17 cellular contexts compared by ENCODE assay signal in the genomic region with DNA sequence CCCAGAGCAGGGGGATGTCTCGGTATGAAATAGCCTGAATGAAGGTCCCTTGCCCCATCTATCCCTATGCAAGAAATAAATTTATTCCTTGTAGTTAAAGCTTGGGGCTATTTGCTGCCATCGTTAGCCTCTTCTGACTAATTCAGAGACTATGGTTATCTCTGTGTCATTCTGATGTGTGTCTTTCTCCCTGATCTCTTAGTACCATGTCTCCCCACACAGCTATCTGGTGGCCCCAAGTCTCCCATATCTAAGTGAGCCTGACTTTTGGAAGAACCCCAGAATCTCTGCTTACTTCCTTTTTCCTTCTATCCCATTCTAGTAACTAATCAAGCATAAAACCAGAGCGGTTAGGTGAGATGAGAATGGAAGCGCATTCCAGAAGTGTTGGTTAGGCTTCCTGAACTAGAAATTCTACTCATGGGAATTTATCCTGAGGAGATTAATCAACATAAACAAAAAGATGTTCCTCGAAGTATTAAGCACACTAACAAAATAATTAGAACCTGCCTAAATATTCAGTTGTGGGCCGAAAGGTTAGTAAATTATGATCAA.
DNase-seq lines count a peak whose midpoint lies in the region; ATAC-seq, FAIRE-seq and TF ChIP-seq lines count a peak whose summit lies in the region.
"Had no signal": no experiment of that assay in that cellular context is flagged by ENCODE, and none has a peak within 500 bp of the region (broad histone marks: within the 10 kb centered on the region; RNA-seq: fewer than 3 reads in every experiment).

No MANE protein-coding gene starts in this region.

- H3K4me3 ChIP-seq in OCI-LY3 (ENCODE audit: low read length): no peak overlapping the region
- no peak overlapping the region for H3K4me3 ChIP-seq in small intestine (ENCODE audit: low read depth in 1 of 2, low read length in 2 of 2)
- H3K4me3 ChIP-seq: stomach, vagina had no signal

- H3K4me1 ChIP-seq in OCI-LY3 (ENCODE audit: low read length) (peaks cover 49% of the 10 kb centered on the region), small intestine (ENCODE audit: control insufficient read depth in 2 of 2, insufficient read depth in 1 of 2, low read depth in 1 of 2, low read length in 1 of 2) (peaks cover 3 to 4% of the 10 kb centered on the region in 2 donors)

- no peaks in the 10 kb centered on the region for H3K36me3 Mint-ChIP-seq in nephron progenitor cell (ENCODE audit: low read depth)
- H3K36me3 Mint-ChIP-seq: CD4-positive, CD25-positive, alpha-beta regulatory T cell had no signal

- H3K27me3 Mint-ChIP-seq in nephron progenitor cell (ENCODE audit: low read depth, poor library complexity): peaks cover 8% of the 10 kb centered on the region
- H3K27me3 Mint-ChIP-seq: CD4-positive, CD25-positive, alpha-beta regulatory T cell; effector memory CD8-positive, alpha-beta T cell had no signal

- H2AFZ ChIP-seq in OCI-LY3 (ENCODE audit: low read depth, low read length): no peak overlapping the region

- no peak for FAIRE-seq in small intestine (lab: Jason Lieb, UNC)
- FAIRE-seq: HepG2 had no signal

- H3K36me3 ChIP-seq in OCI-LY3 (replicated peaks; ENCODE audit: low read depth, low read length) (no peaks in the 10 kb centered on the region), small intestine (ENCODE audit: control insufficient read depth in 2 of 2, insufficient read depth in 2 of 2, low read length in 2 of 2) (no peaks in the 10 kb centered on the region)
- H3K36me3 ChIP-seq: brain microvascular endothelial cell, stomach, vagina had no signal

- H4K20me1 ChIP-seq in OCI-LY3 (ENCODE audit: insufficient read depth, low read length): no peaks in the 10 kb centered on the region

- H3K4me2 ChIP-seq in OCI-LY3 (ENCODE audit: low read length): peak overlapping the region; percentile 44

- H3K9ac ChIP-seq in OCI-LY3 (ENCODE audit: low read length): no peak overlapping the region

- 0 out of 2 replicates have a peak, but pooled peaks cover 3% of the 10 kb centered on the region for H3K27me3 ChIP-seq in OCI-LY3 (ENCODE audit: low read depth, low read length)
- no peaks in the 10 kb centered on the region for H3K27me3 ChIP-seq in small intestine (ENCODE audit: control insufficient read depth in 2 of 2, insufficient read depth in 2 of 2, low read length in 2 of 2)
- H3K27me3 ChIP-seq: brain microvascular endothelial cell, stomach, vagina had no signal

- TF ChIP-seq CTCF in OCI-LY3 (IDR thresholded peaks at IDR 0.05; ENCODE audit: low read depth, low read length) (no peak), nephron progenitor cell (IDR thresholded peaks at IDR 0.05) (no peak)

- DNase-seq in nephron progenitor cell: no peak
- no peak for DNase-seq in small intestine
- no peak for DNase-seq in LoVo (ENCODE audit: low spot score)
- DNase-seq: brain microvascular endothelial cell; effector memory CD8-positive, alpha-beta T cell; NCI-H1105 treated with DMSO at 0.1 percent for 48 hours; NCI-H345; stomach had no signal

- no peaks in the 10 kb centered on the region for H3K9me3 ChIP-seq in OCI-LY3 (ENCODE audit: insufficient read depth, low read length)
- H3K9me3 ChIP-seq in small intestine (ENCODE audit: control insufficient read depth, low read depth): no peaks in the 10 kb centered on the region
- H3K9me3 ChIP-seq: stomach, vagina had no signal

- H3K4me3 Mint-ChIP-seq in nephron progenitor cell: no peak overlapping the region
- H3K4me3 Mint-ChIP-seq: nephron had no signal

- WGBS in small intestine, 3 donors: 54 to 76% (median 75%) methylated on average over 6 of the region's 6 CpGs

- no peaks in the 10 kb centered on the region for H3K79me2 ChIP-seq in OCI-LY3 (ENCODE audit: low read length)

- ATAC-seq in GM18511 (IDR thresholded peaks at IDR 0.05; ENCODE audit: unreplicated experiment) (peak; percentile 22), GM21447 (IDR thresholded peaks at IDR 0.05; ENCODE audit: unreplicated experiment) (peak; percentile 25), HG03521 (IDR thresholded peaks at IDR 0.05; ENCODE audit: unreplicated experiment) (no peak)
- ATAC-seq: effector memory CD8-positive, alpha-beta T cell had no signal

- H3K9me3 Mint-ChIP-seq in nephron progenitor cell: peaks cover 10% of the 10 kb centered on the region
- H3K9me3 Mint-ChIP-seq: activated T-helper 2 cell treated with anti-CD3 and anti-CD28 coated beads, Interferon-gamma antibody, Interleukin-2, Interleukin-4, amounts not matched to agents 10 μg/mL and 5 μg/mL and 100 μg/mL, durations not matched to agents 14 hours and 24 hours and 36 hours; CD4-positive, CD25-positive, alpha-beta regulatory T cell; effector memory CD8-positive, alpha-beta T cell had no signal

- peaks cover 29% of the 10 kb centered on the region for H3K4me1 Mint-ChIP-seq in nephron progenitor cell
- H3K4me1 Mint-ChIP-seq: nephron had no signal

- H3K27ac ChIP-seq in OCI-LY3 (ENCODE audit: low read length): no peak overlapping the region
- H3K27ac ChIP-seq in small intestine (ENCODE audit: low read depth in 1 of 2, low read length in 1 of 2): no peak overlapping the region
- H3K27ac ChIP-seq: brain microvascular endothelial cell, stomach, vagina had no signal

- peak overlapping the region; percentile 19 for H3K27ac Mint-ChIP-seq in nephron progenitor cell
- H3K27ac Mint-ChIP-seq: activated T-helper 2 cell treated with anti-CD3 and anti-CD28 coated beads, Interferon-gamma antibody, Interleukin-2, Interleukin-4, amounts not matched to agents 10 μg/mL and 5 μg/mL and 100 μg/mL, durations not matched to agents 14 hours and 24 hours and 36 hours had no signal
